ENCODE assay signal across 21 cellular contexts in genomic region chr5:170411100-170411499, GRCh38. TPM values are rescaled to one million over a fixed set of nuclear protein-coding genes. Genes with fewer than 3 reads are reported as not detected.
DNase-seq lines count a peak whose midpoint lies in the region; ATAC-seq and TF ChIP-seq lines count a peak whose summit lies in the region.
"Had no signal": no experiment of that assay in that cellular context is flagged by ENCODE, and none has a peak within 500 bp of the region (broad histone marks: within the 10 kb centered on the region; RNA-seq: fewer than 3 reads in every experiment).

No MANE protein-coding gene starts in this region.

- WGBS in smooth muscle cell (ENCODE audit: low lambda C conversion rate): 96% methylated on average over 3 of the region's 3 CpGs

- H3K27ac ChIP-seq in OCI-LY3 (ENCODE audit: low read length) (no peak overlapping the region), smooth muscle cell (ENCODE audit: low read depth) (no peak overlapping the region), uterus (no peak overlapping the region)
- H3K27ac ChIP-seq: GM23248 had no signal

- intact Hi-C loops in uterus (cut with DNase I; ENCODE audit: low total_unique reads): no loop called here

- no peak overlapping the region for H3K4me3 ChIP-seq in OCI-LY3 (ENCODE audit: low read length)
- no peak overlapping the region for H3K4me3 ChIP-seq in smooth muscle cell
- no peak overlapping the region for H3K4me3 ChIP-seq in uterus
- H3K4me3 ChIP-seq: GM23248, MG63 had no signal

- TF ChIP-seq POLR2A in uterus (IDR thresholded peaks at IDR 0.05): no peak

- H3K4me2 ChIP-seq in OCI-LY3 (ENCODE audit: low read length) (no peak overlapping the region), smooth muscle cell (no peak overlapping the region)

- peak; percentile 9 to 21 for DNase-seq in activated CD4-positive, alpha-beta T cell treated with anti-CD3 and anti-CD28 coated beads, Interleukin-2, amount 50 U/mL, for 48 hours
- no peak for DNase-seq in activated CD4-positive, alpha-beta T cell treated with anti-CD3 and anti-CD28 coated beads, Interleukin-2, amount 50 U/mL, for 4 hours
- DNase-seq in smooth muscle cell (lab: John Stamatoyannopoulos, UW; ENCODE audit: unreplicated experiment) (no peak), uterus (no peak), NCI-H2029 (lab: John Stamatoyannopoulos, UW) (no peak), SW480 (ENCODE audit: low spot score) (no peak)
- DNase-seq: ACHN; activated CD4-positive, alpha-beta T cell treated with anti-CD3 and anti-CD28 coated beads for 4 hours; activated T-cell treated with anti-CD3 and anti-CD28 coated beads, Interleukin-2, amount 50 U/mL, for 72 hours; central memory CD4-positive, alpha-beta T cell; effector memory CD4-positive, alpha-beta T cell; GDM1; GM23248; left cardiac atrium; MG63; small intestine; T-helper 9 cell had no signal

- no peaks in the 10 kb centered on the region for H3K9me3 ChIP-seq in OCI-LY3 (ENCODE audit: insufficient read depth, low read length)
- H3K9me3 ChIP-seq in smooth muscle cell (replicated peaks; ENCODE audit: low read depth): no peaks in the 10 kb centered on the region
- no peaks in the 10 kb centered on the region for H3K9me3 ChIP-seq in uterus
- H3K9me3 ChIP-seq: MG63 had no signal

- peak; percentile 51 for ATAC-seq in GM19351 (IDR thresholded peaks at IDR 0.05; ENCODE audit: unreplicated experiment)
- ATAC-seq: activated T-cell treated with anti-CD3 and anti-CD28 coated beads, Interleukin-2, amount 50 U/mL, for 72 hours; left cardiac atrium; Right ventricle myocardium inferior had no signal

- TF ChIP-seq CTCF in OCI-LY3 (IDR thresholded peaks at IDR 0.05; ENCODE audit: low read depth, low read length) (peak; percentile 75), smooth muscle cell (IDR thresholded peaks at IDR 0.05; ENCODE audit: borderline replicate concordance, insufficient read depth, poor library complexity, severe bottlenecking) (peak; percentile 10), uterus (IDR thresholded peaks at IDR 0.05) (no peak)

- no peaks in the 10 kb centered on the region for H3K36me3 ChIP-seq in OCI-LY3 (replicated peaks; ENCODE audit: low read depth, low read length)
- no peaks in the 10 kb centered on the region for H3K36me3 ChIP-seq in smooth muscle cell (ENCODE audit: low read depth)
- H3K36me3 ChIP-seq in uterus: no peaks in the 10 kb centered on the region
- H3K36me3 ChIP-seq: MG63 had no signal

- H2AFZ ChIP-seq in OCI-LY3 (ENCODE audit: low read depth, low read length) (peak overlapping the region; percentile 47; the same call in 1 of the 2 replicates), smooth muscle cell (ENCODE audit: low read depth) (no peak overlapping the region)
- H2AFZ ChIP-seq: GM23248 had no signal

- H4K20me1 ChIP-seq in OCI-LY3 (ENCODE audit: insufficient read depth, low read length) (no peaks in the 10 kb centered on the region), smooth muscle cell (ENCODE audit: low read depth) (no peaks in the 10 kb centered on the region)

- H3K27me3 ChIP-seq in OCI-LY3 (ENCODE audit: low read depth, low read length): peaks cover 14% of the 10 kb centered on the region; the same call in 1 of the 2 replicates
- no peaks in the 10 kb centered on the region for H3K27me3 ChIP-seq in smooth muscle cell (ENCODE audit: low read depth)
- no peaks in the 10 kb centered on the region for H3K27me3 ChIP-seq in uterus

- H3K4me1 ChIP-seq in OCI-LY3 (ENCODE audit: low read length): peaks cover 13% of the 10 kb centered on the region
- no peaks in the 10 kb centered on the region for H3K4me1 ChIP-seq in smooth muscle cell (ENCODE audit: low read depth)
- no peaks in the 10 kb centered on the region for H3K4me1 ChIP-seq in uterus

- H3K9ac ChIP-seq in OCI-LY3 (ENCODE audit: low read length) (no peak overlapping the region), smooth muscle cell (ENCODE audit: low read depth) (no peak overlapping the region)
- H3K9ac ChIP-seq: GM23248 had no signal

- H3F3A ChIP-seq in smooth muscle cell (ENCODE audit: low read depth): no peaks in the 10 kb centered on the region

- H3K79me2 ChIP-seq in OCI-LY3 (ENCODE audit: low read length) (no peaks in the 10 kb centered on the region), smooth muscle cell (ENCODE audit: low read depth) (no peaks in the 10 kb centered on the region)

RNA-seq across cellular contexts. Expression of gene KCNMB1, which starts 21.9 kb away (rescaled TPM):
- total RNA-seq in smooth muscle cell (0.36 and 0.63 TPM in 2 replicates), uterus (10 to 100 TPM in 1 of 4 donors, 1 to 10 TPM in 3; 5.7 to 42.6 (median 8.7) TPM)
- polyA plus RNA-seq in smooth muscle cell: 0.52 and 0.54 TPM in 2 replicates
- total RNA-seq: activated T-cell treated with anti-CD3 and anti-CD28 coated beads, Interleukin-2, amount 50 U/mL, for 72 hours; GM23248; HT1080 had no signal
- polyA plus RNA-seq: GM23248 had no signal

Comparison
In these comparisons a context has a peak if more than half of its experiments do, and no peak if none do; other contexts are left out.
1. DNase-seq: peak in activated CD4-positive, alpha-beta T cell treated with anti-CD3 and anti-CD28 coated beads, Interleukin-2, amount 50 U/mL, for 48 hours (2 of 2); none in activated CD4-positive, alpha-beta T cell treated with anti-CD3 and anti-CD28 coated beads, Interleukin-2, amount 50 U/mL, for 4 hours (0 of 2), smooth muscle cell (single experiment), uterus (0 of 2), NCI-H2029 (single experiment) and SW480 (single experiment).
2. CTCF ChIP-seq: peak in OCI-LY3 (single experiment) and smooth muscle cell (single experiment); none in uterus (0 of 4).